8 cellular contexts compared by ENCODE assay signal in the genomic region with DNA sequence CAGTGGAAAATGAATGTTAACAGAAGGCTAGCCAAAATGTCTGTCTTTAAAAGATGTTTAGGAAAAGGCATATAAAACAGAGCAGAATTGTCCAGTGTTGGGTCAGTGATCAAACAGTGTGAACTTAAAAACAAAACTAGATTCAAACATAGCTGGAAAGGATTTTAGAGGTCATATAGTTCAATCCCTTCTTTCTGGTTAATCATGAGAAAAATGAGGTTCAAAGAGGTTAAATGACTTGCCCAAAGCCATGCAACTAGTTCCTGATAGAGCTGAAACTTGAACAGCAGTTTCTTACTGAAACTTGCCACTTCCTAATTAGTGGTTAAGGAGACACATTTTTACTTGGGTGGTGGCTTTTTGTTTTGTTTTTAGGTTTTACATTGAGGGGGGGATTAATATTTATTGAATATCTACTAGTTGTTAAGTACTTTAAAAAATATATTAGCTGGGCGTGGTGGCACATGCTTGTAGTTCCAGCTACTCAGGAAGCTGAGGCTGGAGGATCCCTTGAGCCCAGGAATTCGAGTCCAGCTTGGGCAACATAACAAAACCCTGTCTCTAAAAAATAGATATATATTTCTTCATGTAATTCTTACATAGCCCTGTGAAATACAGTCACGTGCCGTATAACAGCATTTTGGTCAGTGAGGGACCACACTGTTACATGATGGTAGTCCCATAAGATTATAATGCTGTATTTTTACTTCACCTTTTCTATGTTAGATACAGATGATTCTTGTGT. TPM values are rescaled to one million over a fixed set of nuclear protein-coding genes. Genes with fewer than 3 reads are reported as not detected.
A peak's percentile ranks its signal among the peaks of the same experiment; 100 is the strongest.
DNase-seq lines count a peak whose midpoint lies in the region; ATAC-seq and TF ChIP-seq lines count a peak whose summit lies in the region.

No MANE protein-coding gene starts in this region.

- H3K36me3 Mint-ChIP-seq in activated T-cell treated with anti-CD3 and anti-CD28 coated beads, Interleukin-2, amount 50 U/mL, for 72 hours (ENCODE audit: insufficient read depth in 2 of 2), result peaks cover 3 to 5% of the 10 kb centered on the region in 2 donors
- H3K36me3 Mint-ChIP-seq in WTC11, result peaks cover 16% of the 10 kb centered on the region

- WGBS in tibial nerve, 2 donors, result 60 to 63% methylated on average over 4 of the region's 4 CpGs

- no peak for DNase-seq in activated T-cell treated with anti-CD3 and anti-CD28 coated beads, Interleukin-2, amount 50 U/mL, for 72 hours
- DNase-seq in activated T-cell treated with anti-CD3 and anti-CD28 coated beads, Interleukin-2, amount 50 U/mL, for 1 hour, result no peak
- DNase-seq in NOMO-1 treated with DMSO at 0.1 percent for 48 hours (lab: John Stamatoyannopoulos, UW; ENCODE audit: unreplicated experiment) (peak; percentile 67), fibroblast of lung (ENCODE audit: low read depth in 2 of 2) (no peak), tibial nerve (ENCODE audit: low spot score in 2 of 2) (no peak), GM13976 (ENCODE audit: low spot score) (no peak), WTC11 (ENCODE audit: low spot score) (no peak), germinal center (ENCODE audit: low spot score) (no peak)

- H3K27ac ChIP-seq in fibroblast of lung (ENCODE audit: insufficient read depth, low read length), result no peak overlapping the region
- peak overlapping the region in 3 of 4 donors; percentile 25 to 67 (median 34) for H3K27ac ChIP-seq in tibial nerve

- H3K4me3 ChIP-seq in fibroblast of lung (replicated peaks in 1 of 4; ENCODE audit: control extremely low read depth in 1 of 4, insufficient read depth in 1 of 4, low read depth in 3 of 4, low read length in 4 of 4) (no peak overlapping the region), tibial nerve (no peak overlapping the region)

- no peak for TF ChIP-seq POLR2A in tibial nerve (IDR thresholded peaks at IDR 0.05)

- H3K4me3 Mint-ChIP-seq in activated T-cell treated with anti-CD3 and anti-CD28 coated beads, Interleukin-2, amount 50 U/mL, for 72 hours, result peak overlapping the region; percentile 78 to 80
- H3K4me3 Mint-ChIP-seq in WTC11, result no peak overlapping the region

- no peaks in the 10 kb centered on the region for H4K20me1 ChIP-seq in fibroblast of lung (ENCODE audit: control insufficient read depth, extremely low read depth, insufficient read depth, low read length)

- peak overlapping the region; percentile 13 for H3K4me2 ChIP-seq in fibroblast of lung (ENCODE audit: extremely low read depth, insufficient read depth, low read length)

- no peak for TF ChIP-seq CTCF in fibroblast of lung (conservative IDR thresholded peaks at IDR 0.05 in 1 of 2, IDR thresholded peaks at IDR 0.05 in 1 of 2; ENCODE audit: low read depth in 1 of 2, low read length in 2 of 2)
- no peak for TF ChIP-seq CTCF in tibial nerve (IDR thresholded peaks at IDR 0.05)
- no peak for TF ChIP-seq CTCF in GM13976 (IDR thresholded peaks at IDR 0.05; ENCODE audit: borderline replicate concordance, control extremely low read depth, extremely low read depth, insufficient read depth, missing control alignments)
- no peak for TF ChIP-seq CTCF in WTC11 (IDR thresholded peaks at IDR 0.05)

- H3K27me3 Mint-ChIP-seq in activated T-cell treated with anti-CD3 and anti-CD28 coated beads, Interleukin-2, amount 50 U/mL, for 72 hours (ENCODE audit: low read depth), result peaks cover 13% of the 10 kb centered on the region
- no peaks in the 10 kb centered on the region for H3K27me3 Mint-ChIP-seq in WTC11 (ENCODE audit: low read depth)

- TF ChIP-seq EP300 in tibial nerve (IDR thresholded peaks at IDR 0.05), result no peak

- POLR2A ChIA-PET in WTC11 (lab: Charles Lee), result no interaction called here

- CTCF ChIA-PET in WTC11 (lab: Charles Lee), result interaction anchor here (0.6 to 3.6 kb wide), 6 partner anchors 32 to 91 kb away, joined by 3 to 48 read pairs (median 11); no protein-coding TSS in a partner anchor

- H3K9ac ChIP-seq in fibroblast of lung (ENCODE audit: insufficient read depth, low read length), result no peak overlapping the region

- ATAC-seq in activated T-cell treated with anti-CD3 and anti-CD28 coated beads, Interleukin-2, amount 50 U/mL, for 72 hours (replicated peaks in 1 of 2), result no peak
- ATAC-seq in WTC11, result no peak

- peaks cover 12% of the 10 kb centered on the region for H3K36me3 ChIP-seq in fibroblast of lung (ENCODE audit: control insufficient read depth, insufficient read depth, low read length)
- peaks cover 0 to 18% (median 0%) of the 10 kb centered on the region in 3 donors for H3K36me3 ChIP-seq in tibial nerve

- in situ Hi-C loops in GM13976 (cut with MboI; ENCODE audit: low sequenced_read_pairs, unreplicated experiment), result no loop called here

- peaks cover 6% of the 10 kb centered on the region for H3K79me2 ChIP-seq in fibroblast of lung (ENCODE audit: control insufficient read depth, insufficient read depth, low read length)

- H3K9me3 ChIP-seq in fibroblast of lung (ENCODE audit: control insufficient read depth, insufficient read depth, low read depth, low read length), result no peaks in the 10 kb centered on the region
- H3K9me3 ChIP-seq in tibial nerve, result no peaks in the 10 kb centered on the region

- H3K27ac Mint-ChIP-seq in activated T-cell treated with anti-CD3 and anti-CD28 coated beads, Interleukin-2, amount 50 U/mL, for 72 hours, result peak overlapping the region; percentile 66
- H3K27ac Mint-ChIP-seq in WTC11, result no peak overlapping the region

- peaks cover 72% of the 10 kb centered on the region for H3K4me1 Mint-ChIP-seq in activated T-cell treated with anti-CD3 and anti-CD28 coated beads, Interleukin-2, amount 50 U/mL, for 72 hours (ENCODE audit: low read depth)
- H3K4me1 Mint-ChIP-seq in WTC11, result peaks cover 31% of the 10 kb centered on the region

- no peak overlapping the region for H2AFZ ChIP-seq in fibroblast of lung (ENCODE audit: low read length)

- H3K9me3 Mint-ChIP-seq in activated T-cell treated with anti-CD3 and anti-CD28 coated beads, Interleukin-2, amount 50 U/mL, for 72 hours, result no peaks in the 10 kb centered on the region
- no peaks in the 10 kb centered on the region for H3K9me3 Mint-ChIP-seq in WTC11

- H3K4me1 ChIP-seq in fibroblast of lung (ENCODE audit: control insufficient read depth, extremely low read depth, insufficient read depth, low read length) (peaks cover 13% of the 10 kb centered on the region), tibial nerve (peaks cover 4 to 48% (median 34%) of the 10 kb centered on the region in 4 donors)

- H3K27me3 ChIP-seq in fibroblast of lung (ENCODE audit: control insufficient read depth, insufficient read depth, low read length) (no peaks in the 10 kb centered on the region), tibial nerve (no peaks in the 10 kb centered on the region)

TF ChIP-seq in WTC11, 78 proteins besides CTCF, POLR2A, EP300 and RAD21 (continues in another document):
- no peak for TF ChIP-seq RORB (CRISPR knock-in tag; IDR thresholded peaks at IDR 0.05)
- no peak for TF ChIP-seq FOXK1 (CRISPR knock-in tag; IDR thresholded peaks at IDR 0.05)
- TF ChIP-seq, protein P1, sequence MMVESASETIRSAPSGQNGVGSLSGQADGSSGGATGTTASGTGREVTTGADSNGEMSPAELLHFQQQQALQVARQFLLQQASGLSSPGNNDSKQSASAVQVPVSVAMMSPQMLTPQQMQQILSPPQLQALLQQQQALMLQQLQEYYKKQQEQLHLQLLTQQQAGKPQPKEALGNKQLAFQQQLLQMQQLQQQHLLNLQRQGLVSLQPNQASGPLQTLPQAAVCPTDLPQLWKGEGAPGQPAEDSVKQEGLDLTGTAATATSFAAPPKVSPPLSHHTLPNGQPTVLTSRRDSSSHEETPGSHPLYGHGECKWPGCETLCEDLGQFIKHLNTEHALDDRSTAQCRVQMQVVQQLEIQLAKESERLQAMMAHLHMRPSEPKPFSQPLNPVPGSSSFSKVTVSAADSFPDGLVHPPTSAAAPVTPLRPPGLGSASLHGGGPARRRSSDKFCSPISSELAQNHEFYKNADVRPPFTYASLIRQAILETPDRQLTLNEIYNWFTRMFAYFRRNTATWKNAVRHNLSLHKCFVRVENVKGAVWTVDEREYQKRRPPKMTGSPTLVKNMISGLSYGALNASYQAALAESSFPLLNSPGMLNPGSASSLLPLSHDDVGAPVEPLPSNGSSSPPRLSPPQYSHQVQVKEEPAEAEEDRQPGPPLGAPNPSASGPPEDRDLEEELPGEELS (CRISPR knock-in tag; IDR thresholded peaks at IDR 0.05), result no peak
- no peak for TF ChIP-seq IRF2 (CRISPR knock-in tag; IDR thresholded peaks at IDR 0.05; ENCODE audit: borderline replicate concordance, low read depth)
- TF ChIP-seq ZNF121 (CRISPR knock-in tag; IDR thresholded peaks at IDR 0.05), result no peak
- no peak for TF ChIP-seq EMX1 (CRISPR knock-in tag; IDR thresholded peaks at IDR 0.05)
- no peak for TF ChIP-seq SP1 (CRISPR knock-in tag; conservative IDR thresholded peaks at IDR 0.05)
- TF ChIP-seq, protein P2, sequence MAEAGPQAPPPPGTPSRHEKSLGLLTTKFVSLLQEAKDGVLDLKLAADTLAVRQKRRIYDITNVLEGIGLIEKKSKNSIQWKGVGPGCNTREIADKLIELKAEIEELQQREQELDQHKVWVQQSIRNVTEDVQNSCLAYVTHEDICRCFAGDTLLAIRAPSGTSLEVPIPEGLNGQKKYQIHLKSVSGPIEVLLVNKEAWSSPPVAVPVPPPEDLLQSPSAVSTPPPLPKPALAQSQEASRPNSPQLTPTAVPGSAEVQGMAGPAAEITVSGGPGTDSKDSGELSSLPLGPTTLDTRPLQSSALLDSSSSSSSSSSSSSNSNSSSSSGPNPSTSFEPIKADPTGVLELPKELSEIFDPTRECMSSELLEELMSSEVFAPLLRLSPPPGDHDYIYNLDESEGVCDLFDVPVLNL (CRISPR knock-in tag; IDR thresholded peaks at IDR 0.05; ENCODE audit: borderline replicate concordance, low read depth), result no peak

RNA-seq across cellular contexts. Expression of gene ACVR1B, which starts 20.4 kb away (rescaled TPM):
- 1 to 10 TPM; 7.2 to 8.4 TPM for total RNA-seq in activated T-cell treated with anti-CD3 and anti-CD28 coated beads, Interleukin-2, amount 50 U/mL, for 72 hours
- total RNA-seq in fibroblast of lung, result 11.3 and 12.4 TPM in 2 replicates
- polyA plus RNA-seq in fibroblast of lung, result 13.0 and 13.6 TPM in 2 replicates
- 10.5 and 10.6 TPM in 2 replicates for polyA plus RNA-seq in fibroblast of lung (2012)
- polyA minus RNA-seq in fibroblast of lung (ENCODE audit: low replicate concordance), result 14.5 and 30.9 TPM in 2 replicates
- total RNA-seq in tibial nerve, result 10 to 100 TPM; 11.6 to 19.8 (median 17.1) TPM
- 20.9 to 24.1 TPM (median 22.3 TPM) in 3 replicates for total RNA-seq in WTC11 (2021)

RNA-seq across cellular contexts. Expression of gene TAMALIN, which starts 34.9 kb away (rescaled TPM):
- 10 to 100 TPM; 10.0 to 11.1 TPM for total RNA-seq in activated T-cell treated with anti-CD3 and anti-CD28 coated beads, Interleukin-2, amount 50 U/mL, for 72 hours
- total RNA-seq in fibroblast of lung (11.3 and 12.1 TPM in 2 replicates), tibial nerve (10 to 100 TPM; 30.6 to 54.0 (median 37.8) TPM), WTC11 (2021) (5.5 to 7.1 TPM (median 6.1 TPM) in 3 replicates)
- 4.9 and 5.3 TPM in 2 replicates for polyA plus RNA-seq in fibroblast of lung
- 6.0 and 6.7 TPM in 2 replicates for polyA plus RNA-seq in fibroblast of lung (2012)
- polyA minus RNA-seq in fibroblast of lung (ENCODE audit: low replicate concordance), result 7.3 and 10.0 TPM in 2 replicates
